8 cellular contexts compared by ENCODE assay signal in the genomic region with DNA sequence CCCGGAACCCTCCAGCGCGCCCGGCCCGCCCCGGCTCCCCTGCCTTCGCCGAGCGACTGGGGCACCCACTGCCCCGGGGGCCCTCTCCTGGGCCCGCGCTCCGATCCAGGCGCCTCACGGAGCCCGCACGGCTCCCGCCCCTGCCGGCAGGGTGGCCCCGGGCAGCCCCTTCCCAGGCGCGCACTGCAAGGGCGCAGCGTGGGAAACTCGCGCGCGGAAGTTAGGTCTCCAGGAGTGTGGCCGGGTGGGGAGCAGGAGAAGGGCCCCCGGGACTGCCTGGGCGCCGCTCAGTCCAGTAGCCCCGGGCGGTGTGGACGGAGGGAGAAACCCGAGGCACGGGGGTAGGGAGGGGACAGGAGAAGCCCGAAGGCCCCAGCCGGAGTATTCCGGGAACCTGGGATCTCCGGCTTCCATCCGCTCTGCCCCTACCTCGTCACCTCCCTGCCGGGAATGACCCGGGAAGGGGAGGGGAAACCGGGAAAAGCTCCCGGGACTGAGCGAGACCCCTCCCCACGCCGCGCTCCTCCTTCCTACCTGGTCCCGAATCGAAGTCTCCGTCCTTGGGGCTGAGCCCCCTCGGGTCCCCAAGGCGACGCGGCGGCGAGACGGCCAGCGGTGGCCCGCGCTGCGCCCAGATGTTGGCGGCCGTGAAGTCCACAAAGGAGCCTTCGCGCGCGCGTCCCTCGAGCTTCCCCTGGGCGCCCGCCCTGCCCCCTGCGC. TPM values are rescaled to one million over a fixed set of nuclear protein-coding genes. Genes with fewer than 3 reads are reported as not detected.
DNase-seq lines count a peak whose midpoint lies in the region; ATAC-seq, FAIRE-seq and TF ChIP-seq lines count a peak whose summit lies in the region.

No MANE protein-coding gene starts in this region.

- peak overlapping the region; percentile 82 for H3K4me3 ChIP-seq in SK-N-MC
- no peak overlapping the region for H3K4me3 ChIP-seq in endocrine pancreas (ENCODE audit: control insufficient read depth, insufficient read depth, low read length)
- peak overlapping the region; percentile 73 to 86 for H3K4me3 ChIP-seq in muscle layer of colon (ENCODE audit: low read depth in 1 of 2, low read length in 2 of 2)
- H3K4me3 ChIP-seq in vagina = peak overlapping the region; percentile 57 to 81

- peaks cover 5% of the 10 kb centered on the region; the same call in 1 of the 2 replicates for H3K36me3 ChIP-seq in SK-N-MC (ENCODE audit: insufficient read depth, low read length)
- no peaks in the 10 kb centered on the region for H3K36me3 ChIP-seq in endocrine pancreas (ENCODE audit: control insufficient read depth, insufficient read depth, low read length)
- peaks cover 15% of the 10 kb centered on the region for H3K36me3 ChIP-seq in muscle layer of colon (ENCODE audit: insufficient read depth, low read length)
- no peaks in the 10 kb centered on the region for H3K36me3 ChIP-seq in vagina

- no peak for TF ChIP-seq POLR2A in vagina (IDR thresholded peaks at IDR 0.05)

- peak; percentile 45 for DNase-seq in stimulated activated CD4-positive, alpha-beta T cell treated with anti-CD3 and anti-CD28 coated beads, Interleukin-12 subunit alpha, Interleukin-12 subunit beta, amount 100 ng/mL, for 4 hours
- no peak for DNase-seq in stimulated activated CD4-positive, alpha-beta T cell treated with anti-CD3 and anti-CD28 coated beads, Interleukin-2, amount 100 ng/mL, for 48 hours
- DNase-seq in SK-N-MC (ENCODE audit: low read depth, low spot score) (no peak), vagina (ENCODE audit: extremely low spot score in 2 of 2) (no peak), HTR-8/SVneo (ENCODE audit: insufficient read length, low spot score) (no peak)

- no peak for TF ChIP-seq CTCF in vagina (IDR thresholded peaks at IDR 0.05)

- intact Hi-C loops in vagina (cut with DNase I) = no loop called here

- ATAC-seq in HG02884 (IDR thresholded peaks at IDR 0.05; ENCODE audit: unreplicated experiment) = no peak

- no peaks in the 10 kb centered on the region for H3K4me1 ChIP-seq in endocrine pancreas (ENCODE audit: control insufficient read depth, insufficient read depth, low read length)
- peaks cover 22% of the 10 kb centered on the region for H3K4me1 ChIP-seq in muscle layer of colon (ENCODE audit: insufficient read depth, low read length)
- H3K4me1 ChIP-seq in vagina = peaks cover 42% of the 10 kb centered on the region

- peaks cover 3% of the 10 kb centered on the region for H3K27me3 ChIP-seq in endocrine pancreas (ENCODE audit: control insufficient read depth, insufficient read depth, low read length)
- H3K27me3 ChIP-seq in muscle layer of colon (ENCODE audit: control insufficient read depth in 1 of 2, insufficient read depth in 2 of 2, low read length in 2 of 2) = no peaks in the 10 kb centered on the region
- H3K27me3 ChIP-seq in vagina = no peaks in the 10 kb centered on the region

- H3K9ac ChIP-seq in SK-N-MC (ENCODE audit: insufficient read length) (peak overlapping the region; percentile 87), endocrine pancreas (ENCODE audit: control insufficient read depth, insufficient read depth, low read length) (peak overlapping the region; percentile 65), muscle layer of colon (ENCODE audit: low read length) (peak overlapping the region; percentile 53)

- H3K9me3 ChIP-seq in SK-N-MC (ENCODE audit: low read depth, low read length) = no peaks in the 10 kb centered on the region
- H3K9me3 ChIP-seq in endocrine pancreas (ENCODE audit: control insufficient read depth, low read length) = no peaks in the 10 kb centered on the region
- no peaks in the 10 kb centered on the region for H3K9me3 ChIP-seq in muscle layer of colon (ENCODE audit: low read length)
- no peaks in the 10 kb centered on the region for H3K9me3 ChIP-seq in vagina

- H3K27ac ChIP-seq in SK-N-MC = peak overlapping the region; percentile 42; the same call in 1 of the 2 replicates
- H3K27ac ChIP-seq in muscle layer of colon (ENCODE audit: low read depth, low read length) = peak overlapping the region; percentile 87
- peak overlapping the region; percentile 94 for H3K27ac ChIP-seq in vagina

- no peak for FAIRE-seq in HTR-8/SVneo (lab: Jason Lieb, UNC)

RNA-seq across cellular contexts. Expression of a gene that starts 0.5 kb away (rescaled TPM):
- total RNA-seq in vagina = 173 TPM

RNA-seq across cellular contexts. Expression of a gene that starts 19.1 kb away (rescaled TPM):
- total RNA-seq in vagina = 35.6 TPM

Comparison
In these comparisons a context has a peak if more than half of its experiments do, and no peak if none do; other contexts are left out.
1. H3K27ac ChIP-seq: peak in every context shown above with its lines; median percentile 94 in vagina; 87 in muscle layer of colon; 42 in SK-N-MC.